13 cellular contexts compared by ENCODE assay signal in genomic region chr2:9815076-9815475, GRCh38. TPM values are rescaled to one million over a fixed set of nuclear protein-coding genes. Genes with fewer than 3 reads are reported as not detected.
A peak's percentile ranks its signal among the peaks of the same experiment; 100 is the strongest.
DNase-seq lines count a peak whose midpoint lies in the region; ATAC-seq lines count a peak whose summit lies in the region.
"Had no signal": no experiment of that assay in that cellular context is flagged by ENCODE, and none has a peak within 500 bp of the region (broad histone marks: within the 10 kb centered on the region; RNA-seq: fewer than 3 reads in every experiment).

No MANE protein-coding gene starts in this region.

- no peak for ATAC-seq in GM21447 (IDR thresholded peaks at IDR 0.05; ENCODE audit: unreplicated experiment)
- ATAC-seq in GM21723 (IDR thresholded peaks at IDR 0.05; ENCODE audit: unreplicated experiment), result no peak

- peak; percentile 39 for DNase-seq in activated CD8-positive, alpha-beta memory T cell treated with anti-CD3 and anti-CD28 coated beads, Interleukin-2, amount 50 U/mL, for 48 hours
- no peak for DNase-seq in activated CD8-positive, alpha-beta memory T cell treated with anti-CD3 and anti-CD28 coated beads, Interleukin-2, amount 50 U/mL, for 4 hours
- DNase-seq in mesenteric fat pad (ENCODE audit: low spot score), result peak; percentile 28
- peak; percentile 19 for DNase-seq in stimulated activated CD8-positive, alpha-beta memory T cell treated with anti-CD3 and anti-CD28 coated beads, Interleukin-4, amount 100 ng/mL, for 48 hours
- no peak for DNase-seq in NCI-H748 treated with DMSO at 0.1 percent for 48 hours (lab: John Stamatoyannopoulos, UW)
- DNase-seq: 8988T; AML-193; Caco-2; CD8-positive, alpha-beta memory T cell; DND-41; GDM1 had no signal

RNA-seq across cellular contexts. Expression of gene TAF1B, which starts 28.2 kb away (rescaled TPM):
- total RNA-seq in mesenteric fat pad, result 31.2 TPM

Comparison
In these comparisons a context has a peak if more than half of its experiments do, and no peak if none do; other contexts are left out.
1. DNase-seq: peak in activated CD8-positive, alpha-beta memory T cell treated with anti-CD3 and anti-CD28 coated beads, Interleukin-2, amount 50 U/mL, for 48 hours (single experiment), mesenteric fat pad (single experiment) and stimulated activated CD8-positive, alpha-beta memory T cell treated with anti-CD3 and anti-CD28 coated beads, Interleukin-4, amount 100 ng/mL, for 48 hours (single experiment); none in activated CD8-positive, alpha-beta memory T cell treated with anti-CD3 and anti-CD28 coated beads, Interleukin-2, amount 50 U/mL, for 4 hours (single experiment) and NCI-H748 treated with DMSO at 0.1 percent for 48 hours (single experiment).